In genomic region chr14:68795602-68796417, GRCh38 we compare ENCODE assay signal across 8 cellular contexts. TPM values are rescaled to one million over a fixed set of nuclear protein-coding genes. Genes with fewer than 3 reads are reported as not detected.
A peak's percentile ranks its signal among the peaks of the same experiment; 100 is the strongest.
DNase-seq lines count a peak whose midpoint lies in the region; ATAC-seq, FAIRE-seq and TF ChIP-seq lines count a peak whose summit lies in the region.

No MANE protein-coding gene starts in this region.

- intact Hi-C loops in kidney (cut with DNase I): loop anchor here (10.0 kb wide), 1 partner anchor 251 kb away; no protein-coding TSS in a partner anchor

- no peaks in the 10 kb centered on the region for H3K36me3 ChIP-seq in WERI-Rb-1
- peaks cover 15% of the 10 kb centered on the region for H3K36me3 ChIP-seq in bronchial epithelial cell (ENCODE audit: control insufficient read depth, insufficient read depth, low read length)
- peaks cover 0 to 10% of the 10 kb centered on the region in 2 donors for H3K36me3 ChIP-seq in kidney (ENCODE audit: control insufficient read depth in 1 of 2, insufficient read depth in 2 of 2, low read length in 2 of 2)

- H3K9ac ChIP-seq in kidney (ENCODE audit: low read length in 2 of 2): peak overlapping the region; percentile 95 to 99

- ATAC-seq in GM21717 (IDR thresholded peaks at IDR 0.05; ENCODE audit: unreplicated experiment): peak; percentile 37

- DNase-seq in GF-D8 (lab: John Stamatoyannopoulos, UW) (peak; percentile 8), KG1 (lab: John Stamatoyannopoulos, UW) (peak; percentile 35), WERI-Rb-1 (peak; percentile 80), bronchial epithelial cell (ENCODE audit: low read depth) (peak; percentile 52), kidney (peak; percentile 95), SKM-1 (lab: John Stamatoyannopoulos, UW; ENCODE audit: unreplicated experiment) (no peak)
- DNase-seq in stimulated activated CD4-positive, alpha-beta T cell treated with anti-CD3 and anti-CD28 coated beads, Interleukin-15, amount 100 ng/mL, for 1 hour (ENCODE audit: low read depth in 1 of 2, low spot score in 1 of 2): peak; percentile 64 to 67

- peaks cover 7 to 9% of the 10 kb centered on the region in 2 donors for H3K4me1 ChIP-seq in kidney (ENCODE audit: control insufficient read depth in 1 of 2, insufficient read depth in 1 of 2, low read depth in 1 of 2, low read length in 2 of 2)

- TF ChIP-seq CTCF in WERI-Rb-1 (IDR thresholded peaks at IDR 0.05; ENCODE audit: low read depth, low read length) (peak; percentile 77), bronchial epithelial cell (IDR thresholded peaks at IDR 0.05; ENCODE audit: insufficient read depth, low read length, severe bottlenecking) (peak; percentile 82), kidney (IDR thresholded peaks at IDR 0.05; ENCODE audit: borderline replicate concordance, extremely low read depth, insufficient read depth) (peak; percentile 58)

- FAIRE-seq in bronchial epithelial cell (lab: Jason Lieb, UNC): no peak
- FAIRE-seq in kidney (lab: Jason Lieb, UNC): no peak

- H3K9me3 ChIP-seq in WERI-Rb-1 (ENCODE audit: severe bottlenecking) (no peaks in the 10 kb centered on the region), kidney (ENCODE audit: control insufficient read depth in 1 of 2, low read length in 2 of 2) (no peaks in the 10 kb centered on the region)

- H3K27me3 ChIP-seq in WERI-Rb-1 (ENCODE audit: insufficient read depth, low read depth, severe bottlenecking): peaks cover 9% of the 10 kb centered on the region
- H3K27me3 ChIP-seq in bronchial epithelial cell (ENCODE audit: control insufficient read depth, insufficient read depth, low read length): no peaks in the 10 kb centered on the region

- H3K4me3 ChIP-seq in WERI-Rb-1 (ENCODE audit: low read depth, low read length) (peak overlapping the region; percentile 90), bronchial epithelial cell (ENCODE audit: low read depth, low read length) (peak overlapping the region; percentile 96), kidney (ENCODE audit: low read length in 2 of 2) (peak overlapping the region; percentile 67 to 89)

- H3K27ac ChIP-seq in WERI-Rb-1 (peak overlapping the region; percentile 89), kidney (ENCODE audit: low read depth in 2 of 2, low read length in 2 of 2) (peak overlapping the region; percentile 100)

RNA-seq across cellular contexts. Expression of gene ZFP36L1, which starts 2.9 kb away (rescaled TPM):
- total RNA-seq in bronchial epithelial cell (12.7 and 15.5 TPM in 2 replicates), kidney (289 TPM)
- 73.3 TPM for polyA plus RNA-seq in kidney (ENCODE audit: insufficient read depth, low read depth, low replicate concordance)

Comparison
In these comparisons a context has a peak if more than half of its experiments do, and no peak if none do; other contexts are left out.
1. RNA of gene ZFP36L1, which starts 2.9 kb away (total RNA-seq): 289 TPM in kidney (single experiment); 12.7 to 15.5 TPM in bronchial epithelial cell; every median in the first group is over 10 times any median in the second.
2. Peak in every context shown above with its lines, with median percentiles within 50 percentile points of each other: H3K4me3 ChIP-seq and CTCF ChIP-seq.